ENCODE assay signal across 8 cellular contexts in the genomic region with DNA sequence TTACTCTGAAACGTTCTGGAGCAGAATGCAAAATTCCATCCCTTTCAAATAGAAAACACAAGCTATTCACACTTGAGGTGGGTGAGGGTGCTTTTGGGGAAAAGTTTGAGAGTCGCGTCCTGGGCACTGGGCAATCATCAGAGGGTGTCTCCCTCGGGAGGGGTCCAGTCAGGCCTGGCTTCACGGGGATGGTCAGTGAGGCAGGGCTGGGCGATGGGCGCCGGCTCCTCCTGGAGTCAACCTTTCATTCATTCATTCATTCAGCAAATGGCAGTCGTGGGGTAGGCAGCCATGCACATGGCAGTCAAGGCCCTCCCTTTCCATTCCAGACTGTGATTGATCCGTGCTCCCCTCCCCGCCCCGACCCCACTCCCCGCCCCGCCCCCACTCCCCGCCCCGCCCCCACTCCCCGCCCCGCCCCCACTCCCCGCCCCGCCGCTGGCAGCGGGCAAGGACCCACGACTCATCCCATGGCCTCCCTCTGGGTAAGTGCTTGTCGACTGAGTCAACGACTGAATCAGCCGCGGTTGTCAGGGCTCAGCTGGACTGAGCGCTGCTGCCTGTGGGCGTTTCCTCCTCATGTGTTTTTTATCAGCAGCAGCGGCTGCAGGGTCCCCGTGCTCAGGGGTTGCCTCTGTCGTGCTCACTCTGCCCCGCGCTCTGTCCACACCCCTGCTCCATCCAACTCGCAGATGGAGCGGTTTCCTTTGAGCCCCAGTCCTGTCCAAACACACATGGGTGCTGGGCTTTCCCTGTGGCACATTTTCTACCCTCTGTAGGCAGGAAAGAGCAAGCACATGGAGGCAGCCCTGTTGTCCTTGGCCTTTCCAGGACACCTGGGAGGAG. TPM values are rescaled to one million over a fixed set of nuclear protein-coding genes. Genes with fewer than 3 reads are reported as not detected.
A peak's percentile ranks its signal among the peaks of the same experiment; 100 is the strongest.
DNase-seq lines count a peak whose midpoint lies in the region; ATAC-seq and TF ChIP-seq lines count a peak whose summit lies in the region.

No MANE protein-coding gene starts in this region.

- H3K4me1 ChIP-seq in adipocyte (ENCODE audit: control insufficient read depth, insufficient read depth, low read length) = peaks cover 55% of the 10 kb centered on the region

- peaks cover 9% of the 10 kb centered on the region for H3K9me3 ChIP-seq in adipocyte (ENCODE audit: control insufficient read depth, low read length)

- ATAC-seq in GM21447 (IDR thresholded peaks at IDR 0.05; ENCODE audit: unreplicated experiment) = no peak

- H3K36me3 ChIP-seq in adipocyte (ENCODE audit: control insufficient read depth, insufficient read depth, low read length, severe bottlenecking) = no peaks in the 10 kb centered on the region

- peak; percentile 68 for DNase-seq in GM20000 (ENCODE audit: low spot score)
- peak; percentile 97 for DNase-seq in RPMI7951 (ENCODE audit: low read depth)
- peak; percentile 95 for DNase-seq in adipocyte (ENCODE audit: low read depth)
- peak; percentile 92 for DNase-seq in kidney tubule cell (ENCODE audit: low spot score)
- DNase-seq in stimulated activated CD8-positive, alpha-beta memory T cell treated with anti-CD3 and anti-CD28 coated beads, Interleukin-4, amount 100 ng/mL, for 24 hours (ENCODE audit: low read depth) = peak; percentile 57
- no peak for DNase-seq in NCI-H2029 (lab: John Stamatoyannopoulos, UW)
- DNase-seq in NCI-H1694 treated with DMSO at 0.1 percent for 48 hours (lab: John Stamatoyannopoulos, UW) = no peak

- no peaks in the 10 kb centered on the region for H3K27me3 ChIP-seq in adipocyte (replicated peaks; ENCODE audit: control insufficient read depth, insufficient read depth, low read length)

- H3K4me3 ChIP-seq in adipocyte (ENCODE audit: low read length) = peak overlapping the region; percentile 64

- H3K9ac ChIP-seq in adipocyte (ENCODE audit: low read length) = peak overlapping the region; percentile 73

- TF ChIP-seq CTCF in GM20000 (IDR thresholded peaks at IDR 0.05; ENCODE audit: extremely low read depth, missing control alignments) = no peak

RNA-seq across cellular contexts. Expression of gene SPSB1, which starts 12.5 kb away (rescaled TPM):
- 7.6 and 10.3 TPM in 2 replicates for total RNA-seq in RPMI7951 (2014; rRNA removed; shearing (Covaris generic))

RNA-seq across cellular contexts. Expression of gene H6PD, which starts 45.7 kb away (rescaled TPM):
- total RNA-seq in RPMI7951 (2014; rRNA removed; shearing (Covaris generic)) = 8.4 and 10.2 TPM in 2 replicates

Comparison
In these comparisons a context has a peak if more than half of its experiments do, and no peak if none do; other contexts are left out.
1. DNase-seq: peak in GM20000 (single experiment), RPMI7951 (single experiment), adipocyte (single experiment), kidney tubule cell (single experiment) and stimulated activated CD8-positive, alpha-beta memory T cell treated with anti-CD3 and anti-CD28 coated beads, Interleukin-4, amount 100 ng/mL, for 24 hours (single experiment); none in NCI-H2029 (single experiment) and NCI-H1694 treated with DMSO at 0.1 percent for 48 hours (single experiment).